In genomic region chr11:124961972-124962609, GRCh38 we compare ENCODE assay signal across 8 cellular contexts. TPM values are rescaled to one million over a fixed set of nuclear protein-coding genes. Genes with fewer than 3 reads are reported as not detected.
DNase-seq lines count a peak whose midpoint lies in the region; ATAC-seq, FAIRE-seq and TF ChIP-seq lines count a peak whose summit lies in the region.

No MANE protein-coding gene starts in this region.

- DNase-seq in BJ (ENCODE audit: low read depth) (no peak), NCI-H146 treated with DMSO at 0.1 percent for 48 hours (lab: John Stamatoyannopoulos, UW; ENCODE audit: unreplicated experiment) (peak; percentile 54), foreskin keratinocyte (peak; percentile 45 to 74), osteocyte (ENCODE audit: extremely low spot score, unreplicated experiment) (no peak), cerebellar nuclear complex (lab: John Stamatoyannopoulos, UW) (no peak)

- H3K36me3 ChIP-seq in BJ (ENCODE audit: control insufficient read depth, insufficient read depth, low read length) = no peaks in the 10 kb centered on the region

- H3K36me3 Mint-ChIP-seq in osteocyte (ENCODE audit: unreplicated experiment) = no peaks in the 10 kb centered on the region

- ATAC-seq in GM18502 (IDR thresholded peaks at IDR 0.05; ENCODE audit: poor library complexity, unreplicated experiment) (peak; percentile 87), HG02884 (IDR thresholded peaks at IDR 0.05; ENCODE audit: unreplicated experiment) (peak; percentile 96), foreskin keratinocyte (peak; percentile 89)

- H3K4me3 ChIP-seq in BJ (ENCODE audit: low read depth, low read length) = no peak overlapping the region

- H3K4me1 Mint-ChIP-seq in osteocyte (ENCODE audit: unreplicated experiment) = no peaks in the 10 kb centered on the region

- H3K4me1 ChIP-seq in foreskin keratinocyte = no peaks in the 10 kb centered on the region

- no peaks in the 10 kb centered on the region for H3K27me3 Mint-ChIP-seq in osteocyte (ENCODE audit: unreplicated experiment)

- H3K27me3 ChIP-seq in BJ (ENCODE audit: control insufficient read depth, insufficient read depth, low read length) (no peaks in the 10 kb centered on the region), foreskin keratinocyte (no peaks in the 10 kb centered on the region)

- no peak overlapping the region for H3K4me3 Mint-ChIP-seq in osteocyte (ENCODE audit: unreplicated experiment)

- no peaks in the 10 kb centered on the region for H3K9me3 Mint-ChIP-seq in osteocyte (ENCODE audit: unreplicated experiment)

- POLR2A ChIA-PET in BJ (lab: Charles Lee) = no interaction called here

- no peak overlapping the region for H3K27ac Mint-ChIP-seq in osteocyte (ENCODE audit: unreplicated experiment)

- TF ChIP-seq CTCF in BJ (IDR thresholded peaks at IDR 0.05; ENCODE audit: insufficient read depth, low read depth, low read length) (peak; percentile 71), foreskin keratinocyte (conservative IDR thresholded peaks at IDR 0.05) (peak; percentile 90), osteocyte (IDR thresholded peaks at IDR 0.05) (peak; percentile 80)

- H3K27ac ChIP-seq in foreskin keratinocyte = no peak overlapping the region

- peak; percentile 94 for FAIRE-seq in TTC549 (lab: Jason Lieb, UNC)

- CTCF ChIA-PET in BJ (lab: Yijun Ruan, JAX) = interaction anchor here (0.7 to 4.4 kb wide), 3 partner anchors 179 to 1653 kb away, joined by 3 to 38 read pairs (median 13); no protein-coding TSS in a partner anchor

RNA-seq across cellular contexts. Expression of gene CCDC15, which starts 8.1 kb away (rescaled TPM):
- 0.66 and 1.3 TPM in 2 replicates for polyA plus RNA-seq in BJ (2011; rRNA removed)
- 0.62 and 1.1 TPM in 2 replicates for polyA minus RNA-seq in BJ (2011; rRNA and poly(A)+ RNA removed)
- total RNA-seq in foreskin keratinocyte = 4.8 and 5.7 TPM in 2 replicates
- polyA plus RNA-seq in foreskin keratinocyte = 1.4 and 2.9 TPM in 2 replicates
- total RNA-seq in osteocyte = 1.3 and 1.8 TPM in 2 replicates

RNA-seq across cellular contexts. Expression of gene HEPACAM, which starts 26.2 kb away (rescaled TPM):
- 0.06 TPM in 1 of 2 replicates, not detected in the other for polyA plus RNA-seq in BJ (2011; rRNA removed)
- polyA minus RNA-seq in BJ (2011; rRNA and poly(A)+ RNA removed) = 0.09 TPM in 1 of 2 replicates, not detected in the other
- not detected in 2 replicates for total RNA-seq in foreskin keratinocyte
- polyA plus RNA-seq in foreskin keratinocyte = not detected in 2 replicates
- total RNA-seq in osteocyte = not detected in 2 replicates

RNA-seq across cellular contexts. Expression of gene HEPN1, which starts 43.0 kb away (rescaled TPM):
- polyA plus RNA-seq in BJ (2011; rRNA removed) (not detected in 2 replicates), foreskin keratinocyte (not detected in 2 replicates)
- polyA minus RNA-seq in BJ (2011; rRNA and poly(A)+ RNA removed) = not detected in 2 replicates
- total RNA-seq in foreskin keratinocyte (not detected in 2 replicates), osteocyte (not detected in 2 replicates)

Comparison
In these comparisons a context has a peak if more than half of its experiments do, and no peak if none do; other contexts are left out.
1. DNase-seq: peak in NCI-H146 treated with DMSO at 0.1 percent for 48 hours (single experiment) and foreskin keratinocyte (2 of 2); none in BJ (single experiment), osteocyte (single experiment) and cerebellar nuclear complex (0 of 2).
2. Peak in every context shown above with its lines, with median percentiles within 50 percentile points of each other: CTCF ChIP-seq and ATAC-seq.